ENCODE assay signal across 8 cellular contexts in genomic region chr17:35372846-35373531, GRCh38. TPM values are rescaled to one million over a fixed set of nuclear protein-coding genes. Genes with fewer than 3 reads are reported as not detected.
A peak's percentile ranks its signal among the peaks of the same experiment; 100 is the strongest.
DNase-seq lines count a peak whose midpoint lies in the region; ATAC-seq and TF ChIP-seq lines count a peak whose summit lies in the region.

No MANE protein-coding gene starts in this region.

- H3K9me3 ChIP-seq in PC-3 (ENCODE audit: low read length), result no peaks in the 10 kb centered on the region
- H3K9me3 ChIP-seq in breast epithelium, result peaks cover 0 to 6% of the 10 kb centered on the region in 2 donors

- H3K27me3 Mint-ChIP-seq in stimulated activated naive CD8-positive, alpha-beta T cell treated with anti-CD3 and anti-CD28 coated beads, Interleukin-15, amount 100 ng/mL, for 72 hours, result no peaks in the 10 kb centered on the region

- H3K4me3 Mint-ChIP-seq in stimulated activated naive CD8-positive, alpha-beta T cell treated with anti-CD3 and anti-CD28 coated beads, Interleukin-15, amount 100 ng/mL, for 72 hours, result peak overlapping the region; percentile 92 to 97

- BruUV-seq in PC-3 (replicated peaks; lab: Mats Ljungman, UMichigan), result TSS peak; percentile 57

- WGBS in lower leg skin, 2 donors, result 0 to 1% methylated on average over 18 to 23 of the region's 25 CpGs

- CTCF ChIA-PET in PC-3 (lab: Charles Lee), result interaction anchor here (0.6 kb wide), 1 partner anchor 126 kb away, joined by 5 read pairs; no protein-coding TSS in a partner anchor

- intact Hi-C loops in PC-3 (cut with micrococcal nuclease) (loop anchor here (5.0 to 10.0 kb wide), 2 partner anchors 89 to 118 kb away; no protein-coding TSS in a partner anchor), breast epithelium (cut with DNase I; ENCODE audit: low total_unique reads) (no loop called here), lower leg skin (cut with DNase I; ENCODE audit: low total_unique reads) (no loop called here)

- H3K27ac ChIP-seq in PC-3 (ENCODE audit: low read length) (no peak overlapping the region), breast epithelium (peak overlapping the region; percentile 88 to 89)

- peak overlapping the region; percentile 72 for H3K9ac ChIP-seq in PC-3 (ENCODE audit: low read length)

- TF ChIP-seq CTCF in HFF-Myc (IDR thresholded peaks at IDR 0.05; ENCODE audit: low read depth, low read length, missing control alignments) (no peak), PC-3 (conservative IDR thresholded peaks at IDR 0.05; ENCODE audit: low read depth, low read length) (no peak), breast epithelium (IDR thresholded peaks at IDR 0.05) (no peak), lower leg skin (IDR thresholded peaks at IDR 0.05) (no peak)

- peak; percentile 21 for ATAC-seq in PC-3
- ATAC-seq in stimulated activated naive CD8-positive, alpha-beta T cell treated with anti-CD3 and anti-CD28 coated beads, Interleukin-15, amount 100 ng/mL, for 72 hours, result peak; percentile 60

- H3K27me3 ChIP-seq in PC-3 (ENCODE audit: low read length) (no peaks in the 10 kb centered on the region), breast epithelium (no peaks in the 10 kb centered on the region)

- H3F3A ChIP-seq in PC-3 (ENCODE audit: low read length, unreplicated experiment), result no peaks in the 10 kb centered on the region

- DNase-seq in D341Med (ENCODE audit: low spot score) (peak; percentile 42), HFF-Myc (ENCODE audit: extremely low read depth, low read depth) (no peak), PC-3 (peak; percentile 55), breast epithelium (ENCODE audit: low spot score in 2 of 2) (no peak), lower leg skin (ENCODE audit: low spot score in 2 of 2) (no peak), middle frontal gyrus (ENCODE audit: extremely low spot score, low spot score) (no peak), dedifferentiated amniotic fluid mesenchymal stem cell (ENCODE audit: extremely low spot score) (no peak)
- peak; percentile 17 to 26 for DNase-seq in stimulated activated naive CD8-positive, alpha-beta T cell treated with anti-CD3 and anti-CD28 coated beads, Interleukin-15, amount 100 ng/mL, for 72 hours

- peak overlapping the region; percentile 57 for H3K4me3 ChIP-seq in HFF-Myc (replicated peaks; ENCODE audit: low read depth, low read length)
- peak overlapping the region; percentile 78 for H3K4me3 ChIP-seq in PC-3 (ENCODE audit: low read length)
- peak overlapping the region; percentile 66 to 83 (median 81) for H3K4me3 ChIP-seq in breast epithelium
- H3K4me3 ChIP-seq in lower leg skin (ENCODE audit: low read depth, poor library complexity, severe bottlenecking), result peak overlapping the region; percentile 50

- H3K36me3 ChIP-seq in PC-3 (ENCODE audit: low read depth, low read length), result no peaks in the 10 kb centered on the region
- no peaks in the 10 kb centered on the region for H3K36me3 ChIP-seq in breast epithelium

- H3K9me3 Mint-ChIP-seq in stimulated activated naive CD8-positive, alpha-beta T cell treated with anti-CD3 and anti-CD28 coated beads, Interleukin-15, amount 100 ng/mL, for 72 hours, result peaks cover 23% of the 10 kb centered on the region in 2 donors

- peak overlapping the region; percentile 87 for H2AFZ ChIP-seq in PC-3 (ENCODE audit: low read length)

- H3K9me2 ChIP-seq in PC-3 (replicated peaks; ENCODE audit: low read length), result no peaks in the 10 kb centered on the region

- no peaks in the 10 kb centered on the region for H3K4me1 ChIP-seq in PC-3 (ENCODE audit: insufficient read depth, low read length)
- no peaks in the 10 kb centered on the region for H3K4me1 ChIP-seq in breast epithelium

- peak overlapping the region; percentile 91 for H3K4me2 ChIP-seq in PC-3 (ENCODE audit: low read length)

- no peaks in the 10 kb centered on the region for H4K20me1 ChIP-seq in PC-3 (ENCODE audit: low read length)

- H3K79me2 ChIP-seq in PC-3 (ENCODE audit: low read length), result no peaks in the 10 kb centered on the region

- peaks cover 64% of the 10 kb centered on the region for H3K4me1 Mint-ChIP-seq in stimulated activated naive CD8-positive, alpha-beta T cell treated with anti-CD3 and anti-CD28 coated beads, Interleukin-15, amount 100 ng/mL, for 72 hours

- TF ChIP-seq POLR2A in breast epithelium (IDR thresholded peaks at IDR 0.05) (no peak), lower leg skin (IDR thresholded peaks at IDR 0.05) (no peak)

- POLR2A ChIA-PET in PC-3 (lab: Charles Lee; ENCODE audit: unreplicated experiment), result no interaction called here

- H3K27ac Mint-ChIP-seq in stimulated activated naive CD8-positive, alpha-beta T cell treated with anti-CD3 and anti-CD28 coated beads, Interleukin-15, amount 100 ng/mL, for 72 hours, result peak overlapping the region; percentile 95 to 98

RNA-seq across cellular contexts. Expression of gene SLFN11, which starts 0.4 kb away (rescaled TPM):
- 7.5 and 13.9 TPM in 2 replicates for total RNA-seq in PC-3 (2014; rRNA removed)
- total RNA-seq in breast epithelium, result 10 to 100 TPM; 26.9 to 57.1 (median 40.0) TPM
- total RNA-seq in lower leg skin, result 10 to 100 TPM in 1 of 4 donors, 1 to 10 TPM in 3; 3.3 to 11.4 (median 7.0) TPM

RNA-seq across cellular contexts. Expression of gene SLFN12, which starts 59.3 kb away (rescaled TPM):
- total RNA-seq in PC-3 (2014; rRNA removed), result not detected in 2 replicates
- total RNA-seq in breast epithelium, result 10 to 100 TPM in 2 of 3 donors, 1 to 10 TPM in 1; 6.4 to 12.4 (median 11.5) TPM
- total RNA-seq in lower leg skin, result 1 to 10 TPM; 1.2 to 2.5 (median 1.9) TPM

Comparison
In these comparisons a context has a peak if more than half of its experiments do, and no peak if none do; other contexts are left out.
1. DNase-seq: peak in D341Med (single experiment), PC-3 (single experiment) and stimulated activated naive CD8-positive, alpha-beta T cell treated with anti-CD3 and anti-CD28 coated beads, Interleukin-15, amount 100 ng/mL, for 72 hours (2 of 2); none in HFF-Myc (single experiment), breast epithelium (0 of 2), lower leg skin (0 of 2), middle frontal gyrus (single experiment) and dedifferentiated amniotic fluid mesenchymal stem cell (single experiment).
2. Peak in every context shown above with its lines, with median percentiles within 50 percentile points of each other: H3K4me3 ChIP-seq.